13 cellular contexts compared by ENCODE assay signal in the genomic region with DNA sequence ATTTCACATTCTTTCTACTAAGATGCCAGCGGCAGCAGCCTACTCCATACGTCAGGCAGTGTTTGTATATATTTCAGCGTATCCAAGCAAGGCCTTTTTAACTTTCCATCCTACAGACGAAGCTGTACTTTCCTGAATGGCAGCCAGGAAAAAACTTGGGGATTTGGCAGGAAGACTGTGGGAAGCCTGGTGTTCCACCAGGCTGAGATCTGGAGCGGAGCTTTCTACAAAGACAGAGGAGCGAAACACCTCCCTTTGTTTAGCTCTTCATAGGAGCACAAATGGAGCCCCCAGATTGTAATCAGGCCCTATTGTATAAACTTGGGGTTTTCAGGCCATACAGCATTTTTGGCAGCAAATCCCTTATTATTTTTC.
DNase-seq lines count a peak whose midpoint lies in the region; ATAC-seq, FAIRE-seq and TF ChIP-seq lines count a peak whose summit lies in the region.
"Had no signal": no experiment of that assay in that cellular context is flagged by ENCODE, and none has a peak within 500 bp of the region (broad histone marks: within the 10 kb centered on the region; RNA-seq: fewer than 3 reads in every experiment).

No MANE protein-coding gene starts in this region.

- H3K36me3 Mint-ChIP-seq in nephron (ENCODE audit: low read depth), result no peaks in the 10 kb centered on the region
- no peaks in the 10 kb centered on the region for H3K36me3 Mint-ChIP-seq in activated naive CD8-positive, alpha-beta T cell treated with anti-CD3 and anti-CD28 coated beads, Interleukin-2, amount 50 U/mL, for 24 hours (ENCODE audit: low read depth)
- H3K36me3 Mint-ChIP-seq: activated CD4-positive, alpha-beta memory T cell treated with anti-CD3 and anti-CD28 coated beads for 36 hours had no signal

- in situ Hi-C loops in HepG2 (cut with HindIII; ENCODE audit: extremely low pct_ligation_motif_present, low pct_unique_long_range_greater_than_20kb), result no loop called here

- no peak for ATAC-seq in HepG2
- ATAC-seq in activated naive CD8-positive, alpha-beta T cell treated with anti-CD3 and anti-CD28 coated beads, Interleukin-2, amount 50 U/mL, for 24 hours, result no peak
- ATAC-seq: GM12878; stimulated activated naive CD8-positive, alpha-beta T cell treated with anti-CD3 and anti-CD28 coated beads, Interleukin-15, amount 100 ng/mL, for 72 hours had no signal

- H3K27ac Mint-ChIP-seq in nephron, result peak overlapping the region; percentile 76 to 85 (median 83)
- H3K27ac Mint-ChIP-seq in activated naive CD8-positive, alpha-beta T cell treated with anti-CD3 and anti-CD28 coated beads, Interleukin-2, amount 50 U/mL, for 24 hours, result no peak overlapping the region
- H3K27ac Mint-ChIP-seq: activated CD4-positive, alpha-beta memory T cell treated with anti-CD3 and anti-CD28 coated beads for 36 hours; stimulated activated naive CD8-positive, alpha-beta T cell treated with anti-CD3 and anti-CD28 coated beads, Interleukin-15, amount 100 ng/mL, for 72 hours had no signal

- no TSS peak for BruUV-seq in HepG2 (replicated peaks; lab: Mats Ljungman, UMichigan)

- no peaks in the 10 kb centered on the region for H4K20me1 ChIP-seq in HepG2 (ENCODE audit: insufficient read depth, low read length)
- no peaks in the 10 kb centered on the region for H4K20me1 ChIP-seq in fibroblast of lung (ENCODE audit: control insufficient read depth, extremely low read depth, insufficient read depth, low read length)

- H3K4me2 ChIP-seq in HepG2 (ENCODE audit: low read depth, low read length), result no peak overlapping the region
- peak overlapping the region; percentile 81 for H3K4me2 ChIP-seq in fibroblast of lung (ENCODE audit: extremely low read depth, insufficient read depth, low read length)

- H2AFZ ChIP-seq in HepG2 (ENCODE audit: low read length) (no peak overlapping the region), fibroblast of lung (ENCODE audit: low read length) (peak overlapping the region; percentile 1)

- H3K9ac ChIP-seq in liver (ENCODE audit: low read depth in 1 of 2, low read length in 2 of 2) (no peak overlapping the region), HepG2 (ENCODE audit: insufficient read depth, low read depth, low read length) (no peak overlapping the region), fibroblast of lung (ENCODE audit: insufficient read depth, low read length) (no peak overlapping the region)

- CTCF ChIA-PET in HepG2 (lab: Yijun Ruan, JAX; ENCODE audit: low intra/inter-chr PET ratio, low total read pairs), result no interaction called here

- TF ChIP-seq EP300 in HepG2 (IDR thresholded peaks at IDR 0.05; ENCODE audit: low read depth in 2 of 2, low read length in 2 of 2) (no peak), HepG2 (CRISPR knock-in tag; IDR thresholded peaks at IDR 0.05; ENCODE audit: borderline replicate concordance) (no peak)

- no peaks in the 10 kb centered on the region for H3K27me3 Mint-ChIP-seq in nephron (ENCODE audit: low read depth)
- peaks cover 5% of the 10 kb centered on the region for H3K27me3 Mint-ChIP-seq in activated naive CD8-positive, alpha-beta T cell treated with anti-CD3 and anti-CD28 coated beads, Interleukin-2, amount 50 U/mL, for 24 hours

- DNase-seq in HepG2 (ENCODE audit: low spot score) (no peak), fibroblast of lung (ENCODE audit: low read depth in 2 of 2) (peak; percentile 91 to 97), NCI-H82 (lab: John Stamatoyannopoulos, UW) (no peak), DMS53 (lab: John Stamatoyannopoulos, UW) (no peak)
- no peak for DNase-seq in activated T-cell treated with anti-CD3 and anti-CD28 coated beads, Interleukin-2, amount 50 U/mL, for 1 hour
- DNase-seq in activated naive CD8-positive, alpha-beta T cell treated with anti-CD3 and anti-CD28 coated beads, Interleukin-2, amount 50 U/mL, for 24 hours, result no peak
- DNase-seq: activated CD4-positive, alpha-beta memory T cell treated with anti-CD3 and anti-CD28 coated beads for 36 hours; stimulated activated naive CD8-positive, alpha-beta T cell treated with anti-CD3 and anti-CD28 coated beads, Interleukin-15, amount 100 ng/mL, for 72 hours had no signal

- H3K9me3 Mint-ChIP-seq in nephron, result no peaks in the 10 kb centered on the region
- H3K9me3 Mint-ChIP-seq in activated naive CD8-positive, alpha-beta T cell treated with anti-CD3 and anti-CD28 coated beads, Interleukin-2, amount 50 U/mL, for 24 hours, result no peaks in the 10 kb centered on the region
- H3K9me3 Mint-ChIP-seq: activated CD4-positive, alpha-beta memory T cell treated with anti-CD3 and anti-CD28 coated beads for 36 hours; stimulated activated naive CD8-positive, alpha-beta T cell treated with anti-CD3 and anti-CD28 coated beads, Interleukin-15, amount 100 ng/mL, for 72 hours had no signal

- no peaks in the 10 kb centered on the region for H3K79me2 ChIP-seq in HepG2 (ENCODE audit: insufficient read depth, low read length)
- no peaks in the 10 kb centered on the region for H3K79me2 ChIP-seq in fibroblast of lung (ENCODE audit: control insufficient read depth, insufficient read depth, low read length)

- no peak for TF ChIP-seq POLR2A in HepG2 (IDR thresholded peaks at IDR 0.05; ENCODE audit: insufficient read depth in 1 of 2, low read depth in 2 of 2, low read length in 2 of 2)

- POLR2A ChIA-PET in HepG2 (lab: Yijun Ruan, JAX), result no interaction called here

- H3K9me3 ChIP-seq in liver (ENCODE audit: control insufficient read depth in 4 of 4, low read length in 3 of 4) (no peaks in the 10 kb centered on the region), HepG2 (ENCODE audit: low read length) (no peaks in the 10 kb centered on the region), fibroblast of lung (ENCODE audit: control insufficient read depth, insufficient read depth, low read depth, low read length) (no peaks in the 10 kb centered on the region)

- no peak overlapping the region for H3K4me3 ChIP-seq in liver (ENCODE audit: low read depth in 1 of 3, low read length in 3 of 3)
- H3K4me3 ChIP-seq in HepG2 (replicated peaks in 1 of 3; ENCODE audit: insufficient read depth in 1 of 3, low read depth in 2 of 3, low read length in 3 of 3), result no peak overlapping the region
- H3K4me3 ChIP-seq in fibroblast of lung (replicated peaks in 1 of 4; ENCODE audit: control extremely low read depth in 1 of 4, insufficient read depth in 1 of 4, low read depth in 3 of 4, low read length in 4 of 4), result no peak overlapping the region
- H3K4me3 ChIP-seq: GM12878 had no signal

- H3K4me1 ChIP-seq in liver (ENCODE audit: control insufficient read depth in 4 of 4, insufficient read depth in 4 of 4, low read length in 3 of 4), result peaks cover 17 to 37% (median 28%) of the 10 kb centered on the region in 4 donors
- no peaks in the 10 kb centered on the region for H3K4me1 ChIP-seq in HepG2 (ENCODE audit: insufficient read depth, low read length)
- peaks cover 30% of the 10 kb centered on the region for H3K4me1 ChIP-seq in fibroblast of lung (ENCODE audit: control insufficient read depth, extremely low read depth, insufficient read depth, low read length)

- H3K36me3 ChIP-seq in liver (ENCODE audit: control insufficient read depth in 4 of 4, insufficient read depth in 3 of 4, low read depth in 1 of 4, low read length in 3 of 4), result no peaks in the 10 kb centered on the region
- no peaks in the 10 kb centered on the region for H3K36me3 ChIP-seq in HepG2 (replicated peaks in 1 of 2; ENCODE audit: control insufficient read depth in 1 of 2, insufficient read depth in 2 of 2, low read length in 2 of 2)
- H3K36me3 ChIP-seq in fibroblast of lung (ENCODE audit: control insufficient read depth, insufficient read depth, low read length), result no peaks in the 10 kb centered on the region

- TF ChIP-seq RAD21 in liver (IDR thresholded peaks at IDR 0.05), result no peak
- TF ChIP-seq RAD21 in HepG2 (CRISPR knock-in tag; IDR thresholded peaks at IDR 0.05), result no peak

- H3K27me3 ChIP-seq in liver (ENCODE audit: control insufficient read depth in 4 of 4, insufficient read depth in 4 of 4, low read length in 3 of 4), result no peaks in the 10 kb centered on the region
- no peaks in the 10 kb centered on the region; a peak in 2 of 5 replicates for H3K27me3 ChIP-seq in HepG2 (ENCODE audit: control insufficient read depth in 1 of 2, insufficient read depth in 2 of 2, low read length in 2 of 2)
- H3K27me3 ChIP-seq in fibroblast of lung (ENCODE audit: control insufficient read depth, insufficient read depth, low read length), result no peaks in the 10 kb centered on the region

- H3K27ac ChIP-seq in liver (ENCODE audit: low read depth in 1 of 2, low read length in 2 of 2), result peak overlapping the region; percentile 73 to 81
- no peak overlapping the region for H3K27ac ChIP-seq in HepG2 (ENCODE audit: extremely low read length, insufficient read depth, low read length)
- peak overlapping the region; percentile 82 for H3K27ac ChIP-seq in fibroblast of lung (ENCODE audit: insufficient read depth, low read length)

- H3K4me1 Mint-ChIP-seq in nephron, result peaks cover 42% of the 10 kb centered on the region
- no peaks in the 10 kb centered on the region for H3K4me1 Mint-ChIP-seq in activated naive CD8-positive, alpha-beta T cell treated with anti-CD3 and anti-CD28 coated beads, Interleukin-2, amount 50 U/mL, for 24 hours
- H3K4me1 Mint-ChIP-seq: stimulated activated naive CD8-positive, alpha-beta T cell treated with anti-CD3 and anti-CD28 coated beads, Interleukin-15, amount 100 ng/mL, for 72 hours had no signal

- 74% methylated on average over 6 of the region's 6 CpGs for WGBS in liver
- 83% methylated on average over 5 of the region's 6 CpGs for WGBS in HepG2 (ENCODE audit: low lambda C conversion rate)

- TF ChIP-seq CTCF in liver (IDR thresholded peaks at IDR 0.05; ENCODE audit: low read depth, low read length, missing input control), result peak; percentile 18
- no peak for TF ChIP-seq CTCF in HepG2 (CRISPR knock-in tag; IDR thresholded peaks at IDR 0.05)
- TF ChIP-seq CTCF in fibroblast of lung (conservative IDR thresholded peaks at IDR 0.05 in 1 of 2, IDR thresholded peaks at IDR 0.05 in 1 of 2; ENCODE audit: low read depth in 1 of 2, low read length in 2 of 2), result no peak
- no peak for TF ChIP-seq CTCF in nephron (IDR thresholded peaks at IDR 0.05; ENCODE audit: unreplicated experiment in 3 of 3)

- intact Hi-C loops in HepG2 (cut with micrococcal nuclease; ENCODE audit: unreplicated experiment), result no loop called here

- no peak for FAIRE-seq in HepG2 (lab: Jason Lieb, UNC)
- FAIRE-seq: A204.1, GM12878, H1 had no signal

- peak overlapping the region in 1 of 3 experiments; percentile 50 for H3K4me3 Mint-ChIP-seq in nephron
- no peak overlapping the region for H3K4me3 Mint-ChIP-seq in activated naive CD8-positive, alpha-beta T cell treated with anti-CD3 and anti-CD28 coated beads, Interleukin-2, amount 50 U/mL, for 24 hours
- H3K4me3 Mint-ChIP-seq: activated CD4-positive, alpha-beta memory T cell treated with anti-CD3 and anti-CD28 coated beads for 36 hours; stimulated activated naive CD8-positive, alpha-beta T cell treated with anti-CD3 and anti-CD28 coated beads, Interleukin-15, amount 100 ng/mL, for 72 hours had no signal

TF ChIP-seq in liver, 16 proteins besides CTCF, POLR2A, EP300 and RAD21 (continues in another document):
- TF ChIP-seq FOXA1 (IDR thresholded peaks at IDR 0.05), result no peak
- no peak for TF ChIP-seq EGR1 (IDR thresholded peaks at IDR 0.05; ENCODE audit: low read depth in 2 of 2)

TF ChIP-seq in HepG2, 621 proteins besides CTCF, POLR2A, EP300 and RAD21:
- TF ChIP-seq ZNF781 (CRISPR knock-in tag; IDR thresholded peaks at IDR 0.05; ENCODE audit: borderline replicate concordance, not compliant biosample characterization), result no peak
- TF ChIP-seq ATF7-NPFF (CRISPR knock-in tag; IDR thresholded peaks at IDR 0.05; ENCODE audit: low read depth), result no peak
- TF ChIP-seq ZNF251 (CRISPR knock-in tag; IDR thresholded peaks at IDR 0.05), result no peak

Comparison
In these comparisons a context has a peak if more than half of its experiments do, and no peak if none do; other contexts are left out.
1. DNase-seq: peak in fibroblast of lung (2 of 2); none in HepG2 (single experiment), NCI-H82 (single experiment), DMS53 (single experiment), activated T-cell treated with anti-CD3 and anti-CD28 coated beads, Interleukin-2, amount 50 U/mL, for 1 hour (single experiment) and activated naive CD8-positive, alpha-beta T cell treated with anti-CD3 and anti-CD28 coated beads, Interleukin-2, amount 50 U/mL, for 24 hours (single experiment).